8 cellular contexts compared by ENCODE assay signal in the genomic region with DNA sequence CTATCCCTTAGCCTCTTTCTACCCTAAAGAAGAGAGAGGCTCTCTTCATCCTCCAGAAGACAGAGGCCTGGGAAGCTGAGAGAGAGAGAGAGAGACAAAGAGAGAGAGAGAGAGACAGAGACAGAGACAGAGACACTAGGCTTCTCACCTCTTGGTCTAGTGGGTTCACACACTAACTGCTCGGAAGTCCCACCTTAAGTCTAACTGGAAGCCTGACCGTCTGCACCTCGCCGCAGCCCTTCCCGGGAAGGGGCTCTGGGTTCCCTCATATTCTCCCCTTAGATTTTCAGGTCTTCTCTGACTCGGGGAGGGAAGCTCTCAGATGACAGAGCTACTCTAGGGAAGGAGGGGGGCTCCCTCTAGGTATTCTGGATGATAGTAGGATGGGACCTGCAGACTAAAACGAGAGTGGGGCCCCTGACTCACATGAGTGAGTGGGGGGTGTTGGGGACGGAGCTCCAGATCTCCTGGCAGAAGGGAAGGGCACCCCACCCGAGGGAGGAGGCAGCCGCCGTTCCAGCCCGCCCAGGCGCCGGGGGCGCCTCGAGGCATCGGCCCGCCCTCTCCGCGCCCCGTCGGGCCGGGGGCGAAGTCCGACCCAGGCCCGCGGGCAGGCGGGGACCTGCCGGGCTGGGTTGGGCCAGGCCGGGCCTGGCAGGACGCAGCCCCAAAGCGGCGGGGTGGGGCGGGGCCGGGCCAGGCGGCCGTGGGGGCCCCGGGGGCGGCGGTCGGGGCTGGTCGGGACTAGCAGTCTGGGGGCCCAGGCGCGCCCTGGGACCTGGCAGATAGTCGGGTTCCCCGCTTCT. TPM values are rescaled to one million over a fixed set of nuclear protein-coding genes. Genes with fewer than 3 reads are reported as not detected.
DNase-seq lines count a peak whose midpoint lies in the region; ATAC-seq and TF ChIP-seq lines count a peak whose summit lies in the region.

No MANE protein-coding gene starts in this region.

- POLR2A ChIA-PET in AG04450 (lab: Yijun Ruan, JAX) (interaction anchor here (0.6 to 1.9 kb wide), 5 partner anchors 11 to 157 kb away, joined by 3 to 16 read pairs (median 4); partner anchors contain the start of gene FARSA), WTC11 (lab: Charles Lee) (interaction anchor here (1.4 to 1.7 kb wide), 3 partner anchors 11 to 23 kb away, joined by 3 to 5 read pairs (median 4); no protein-coding TSS in a partner anchor)

- no peaks in the 10 kb centered on the region for H3K36me3 Mint-ChIP-seq in WTC11

- H3K27me3 ChIP-seq in AG04450 (ENCODE audit: control insufficient read depth, insufficient read depth, low read length) = no peaks in the 10 kb centered on the region

- peak overlapping the region; percentile 84 for H3K4me3 Mint-ChIP-seq in WTC11

- H3K27me3 Mint-ChIP-seq in WTC11 (ENCODE audit: low read depth) = peaks cover 27% of the 10 kb centered on the region

- H3K27ac Mint-ChIP-seq in WTC11 = peak overlapping the region; percentile 63

- peak overlapping the region; percentile 46 for H3K4me3 ChIP-seq in AG04450 (ENCODE audit: low read depth, low read length)
- peak overlapping the region; percentile 77 for H3K4me3 ChIP-seq in fibroblast of villous mesenchyme (ENCODE audit: low read depth, low read length)

- DNase-seq in AG04450 (ENCODE audit: low read depth, low spot score) = no peak
- peak; percentile 37 for DNase-seq in WTC11 (ENCODE audit: low spot score)
- DNase-seq in fibroblast of villous mesenchyme (ENCODE audit: low read depth) = peak; percentile 55
- DNase-seq in retina = peak; percentile 57
- DNase-seq in AG20443 (ENCODE audit: low spot score) = no peak
- DNase-seq in NCI-H1930 (lab: John Stamatoyannopoulos, UW) = no peak

- peak overlapping the region; percentile 88 for H3K27ac ChIP-seq in AG04450 (ENCODE audit: low read depth, low read length)

- peaks cover 26% of the 10 kb centered on the region for H3K4me1 Mint-ChIP-seq in WTC11

- TF ChIP-seq POLR2A in GM18505 (IDR thresholded peaks at IDR 0.05; ENCODE audit: borderline replicate concordance, extremely low read depth, insufficient read depth, insufficient read length) = peak; percentile 66

- H3K9me3 ChIP-seq in AG04450 (ENCODE audit: control insufficient read depth, insufficient read depth, low read length) = peaks cover 10% of the 10 kb centered on the region; the same call in 1 of the 2 replicates

- ATAC-seq in GM18505 (IDR thresholded peaks at IDR 0.05; ENCODE audit: unreplicated experiment) (no peak), WTC11 (peak; percentile 7), HG03571 (IDR thresholded peaks at IDR 0.05; ENCODE audit: unreplicated experiment) (no peak)

- H3K9me3 Mint-ChIP-seq in WTC11 = no peaks in the 10 kb centered on the region

- no peak for TF ChIP-seq CTCF in AG04450 (IDR thresholded peaks at IDR 0.05; ENCODE audit: low read depth, low read length)
- no peak for TF ChIP-seq CTCF in WTC11 (IDR thresholded peaks at IDR 0.05)
- no peak for TF ChIP-seq CTCF in fibroblast of villous mesenchyme (IDR thresholded peaks at IDR 0.05; ENCODE audit: insufficient read depth, low read depth, low read length)

- CTCF ChIA-PET in AG04450 (lab: Charles Lee) = interaction anchor here (0.6 to 2.3 kb wide), 5 partner anchors 11 to 1076 kb away, joined by 3 to 12 read pairs (median 6); no protein-coding TSS in a partner anchor
- CTCF ChIA-PET in WTC11 (lab: Charles Lee) = interaction anchor here (1.0 to 3.4 kb wide), 8 partner anchors 12 to 96 kb away, joined by 3 to 29 read pairs (median 8); partner anchors contain the start of gene HOOK2

TF ChIP-seq in WTC11, 78 proteins besides CTCF, POLR2A, EP300 and RAD21:
- TF ChIP-seq GTF2I (CRISPR knock-in tag; conservative IDR thresholded peaks at IDR 0.05) = peak; percentile 82; the same call in 1 of the 2 replicates
- TF ChIP-seq, protein P1, sequence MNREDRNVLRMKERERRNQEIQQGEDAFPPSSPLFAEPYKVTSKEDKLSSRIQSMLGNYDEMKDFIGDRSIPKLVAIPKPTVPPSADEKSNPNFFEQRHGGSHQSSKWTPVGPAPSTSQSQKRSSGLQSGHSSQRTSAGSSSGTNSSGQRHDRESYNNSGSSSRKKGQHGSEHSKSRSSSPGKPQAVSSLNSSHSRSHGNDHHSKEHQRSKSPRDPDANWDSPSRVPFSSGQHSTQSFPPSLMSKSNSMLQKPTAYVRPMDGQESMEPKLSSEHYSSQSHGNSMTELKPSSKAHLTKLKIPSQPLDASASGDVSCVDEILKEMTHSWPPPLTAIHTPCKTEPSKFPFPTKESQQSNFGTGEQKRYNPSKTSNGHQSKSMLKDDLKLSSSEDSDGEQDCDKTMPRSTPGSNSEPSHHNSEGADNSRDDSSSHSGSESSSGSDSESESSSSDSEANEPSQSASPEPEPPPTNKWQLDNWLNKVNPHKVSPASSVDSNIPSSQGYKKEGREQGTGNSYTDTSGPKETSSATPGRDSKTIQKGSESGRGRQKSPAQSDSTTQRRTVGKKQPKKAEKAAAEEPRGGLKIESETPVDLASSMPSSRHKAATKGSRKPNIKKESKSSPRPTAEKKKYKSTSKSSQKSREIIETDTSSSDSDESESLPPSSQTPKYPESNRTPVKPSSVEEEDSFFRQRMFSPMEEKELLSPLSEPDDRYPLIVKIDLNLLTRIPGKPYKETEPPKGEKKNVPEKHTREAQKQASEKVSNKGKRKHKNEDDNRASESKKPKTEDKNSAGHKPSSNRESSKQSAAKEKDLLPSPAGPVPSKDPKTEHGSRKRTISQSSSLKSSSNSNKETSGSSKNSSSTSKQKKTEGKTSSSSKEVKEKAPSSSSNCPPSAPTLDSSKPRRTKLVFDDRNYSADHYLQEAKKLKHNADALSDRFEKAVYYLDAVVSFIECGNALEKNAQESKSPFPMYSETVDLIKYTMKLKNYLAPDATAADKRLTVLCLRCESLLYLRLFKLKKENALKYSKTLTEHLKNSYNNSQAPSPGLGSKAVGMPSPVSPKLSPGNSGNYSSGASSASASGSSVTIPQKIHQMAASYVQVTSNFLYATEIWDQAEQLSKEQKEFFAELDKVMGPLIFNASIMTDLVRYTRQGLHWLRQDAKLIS (CRISPR knock-in tag; IDR thresholded peaks at IDR 0.05; ENCODE audit: borderline replicate concordance) = no peak

RNA-seq across cellular contexts. Expression of gene JUNB, which starts 2.0 kb away (rescaled TPM):
- polyA plus RNA-seq in AG04450 (2011; rRNA removed) = 24.1 and 44.3 TPM in 2 replicates
- 15.7 and 16.4 TPM in 2 replicates for polyA minus RNA-seq in AG04450 (2011; rRNA and poly(A)+ RNA removed)
- 6.6 to 11.5 TPM (median 10.2 TPM) in 3 replicates for total RNA-seq in WTC11 (2021)
- 88.1 and 107 TPM in 2 replicates for total RNA-seq in fibroblast of villous mesenchyme

RNA-seq across cellular contexts. Expression of gene PRDX2, which starts 12.3 kb away (rescaled TPM):
- 187 and 237 TPM in 2 replicates for polyA plus RNA-seq in AG04450 (2011; rRNA removed)
- polyA minus RNA-seq in AG04450 (2011; rRNA and poly(A)+ RNA removed) = 146 and 200 TPM in 2 replicates
- total RNA-seq in WTC11 (2021) = 378 to 447 TPM (median 447 TPM) in 3 replicates
- total RNA-seq in fibroblast of villous mesenchyme = 222 and 230 TPM in 2 replicates

RNA-seq across cellular contexts. Expression of gene THSD8, which starts 12.6 kb away (rescaled TPM):
- polyA plus RNA-seq in AG04450 (2011; rRNA removed) = 1.6 and 2.4 TPM in 2 replicates
- 0.74 TPM in 1 of 2 replicates, not detected in the other for polyA minus RNA-seq in AG04450 (2011; rRNA and poly(A)+ RNA removed)
- 30.1 to 50.2 TPM (median 47.0 TPM) in 3 replicates for total RNA-seq in WTC11 (2021)
- not detected in 2 replicates for total RNA-seq in fibroblast of villous mesenchyme

RNA-seq across cellular contexts. Expression of gene HOOK2, which starts 13.9 kb away (rescaled TPM):
- polyA plus RNA-seq in AG04450 (2011; rRNA removed) = 5.5 and 6.4 TPM in 2 replicates
- polyA minus RNA-seq in AG04450 (2011; rRNA and poly(A)+ RNA removed) = 4.7 and 5.7 TPM in 2 replicates
- total RNA-seq in WTC11 (2021) (70.0 to 83.3 TPM (median 81.4 TPM) in 3 replicates), fibroblast of villous mesenchyme (12.2 and 15.1 TPM in 2 replicates)

RNA-seq across cellular contexts. Expression of gene RNASEH2A, which starts 17.1 kb away (rescaled TPM):
- polyA plus RNA-seq in AG04450 (2011; rRNA removed) = 11.6 and 11.7 TPM in 2 replicates
- 15.1 and 18.8 TPM in 2 replicates for polyA minus RNA-seq in AG04450 (2011; rRNA and poly(A)+ RNA removed)
- 71.3 to 78.2 TPM (median 72.9 TPM) in 3 replicates for total RNA-seq in WTC11 (2021)
- total RNA-seq in fibroblast of villous mesenchyme = 20.0 and 22.9 TPM in 2 replicates

Comparison
In these comparisons a context has a peak if more than half of its experiments do, and no peak if none do; other contexts are left out.
1. DNase-seq: peak in WTC11 (single experiment), fibroblast of villous mesenchyme (single experiment) and retina (single experiment); none in AG04450 (single experiment), AG20443 (single experiment) and NCI-H1930 (0 of 2).
2. RNA of gene THSD8, which starts 12.6 kb away (total RNA-seq): 30.1 to 50.2 TPM in WTC11; not detected in fibroblast of villous mesenchyme; every median in the first group is over 10 times any median in the second.